In the genomic region with DNA sequence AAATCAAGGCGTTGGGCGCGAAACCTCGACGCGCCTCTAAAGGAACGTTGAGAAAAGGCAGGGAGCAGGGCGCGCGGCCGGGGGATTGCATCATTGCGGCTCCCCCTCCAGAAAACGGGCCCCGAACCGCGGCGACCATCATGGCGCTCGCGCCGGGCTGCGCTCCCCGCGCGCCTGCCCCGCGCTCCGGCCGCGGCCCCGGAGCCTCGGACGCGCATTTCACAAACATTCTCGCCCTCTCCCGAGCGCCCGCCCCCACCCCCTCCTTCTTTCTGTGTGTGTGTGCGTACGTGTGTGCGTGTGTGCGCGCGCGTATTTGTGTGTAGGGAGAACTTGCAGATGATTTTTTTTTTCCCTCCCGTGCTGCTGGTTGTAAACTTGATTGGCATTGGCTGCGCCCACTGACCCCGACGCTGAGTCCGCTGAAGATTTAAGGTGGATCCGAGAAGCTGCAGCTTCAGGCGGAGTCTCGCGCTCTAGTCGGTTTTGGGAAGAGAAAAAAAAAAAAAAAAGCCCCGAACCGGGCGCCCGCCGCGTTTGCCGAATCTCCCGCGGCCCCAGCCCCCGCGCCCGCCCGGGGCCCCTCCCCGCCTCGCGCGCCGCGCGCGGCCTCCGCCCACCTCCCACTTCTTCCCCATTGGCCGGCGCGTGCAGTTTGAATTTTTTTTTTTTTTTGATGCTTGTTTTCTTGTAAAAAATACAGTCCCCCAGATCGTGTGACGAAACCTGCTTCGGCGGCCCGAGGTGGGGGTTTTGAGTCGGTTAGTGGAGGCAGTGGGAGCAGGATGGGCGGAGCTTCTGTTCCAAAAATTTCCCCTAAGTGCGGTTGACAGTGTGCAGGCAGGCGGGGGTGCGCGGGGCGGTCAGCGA, we compare ENCODE assay signal across 8 cellular contexts. TPM values are rescaled to one million over a fixed set of nuclear protein-coding genes. Genes with fewer than 3 reads are reported as not detected.
DNase-seq lines count a peak whose midpoint lies in the region; ATAC-seq and TF ChIP-seq lines count a peak whose summit lies in the region.

No MANE protein-coding gene starts in this region.

- intact Hi-C loops in right lobe of liver (cut with DNase I), result no loop called here

- H3K27ac ChIP-seq in C4-2B (peak overlapping the region; percentile 99), right lobe of liver (peak overlapping the region; percentile 97 to 100 (median 99))

- WGBS in right lobe of liver (ENCODE audit: insufficient coverage, low coverage, low lambda C conversion rate, missing lambda C conversion rate), result 0% methylated on average over 45 of the region's 93 CpGs

- DNase-seq in NCI-H69 (lab: John Stamatoyannopoulos, UW) (peak; percentile 97), dermis blood vessel endothelial cell (peak; percentile 99), right lobe of liver (peak; percentile 93 to 96 (median 96))
- DNase-seq in activated CD4-positive, alpha-beta T cell treated with anti-CD3 and anti-CD28 coated beads, Interleukin-2, amount 50 U/mL, for 4 hours, result peak; percentile 85 to 89
- peak; percentile 94 for DNase-seq in stimulated activated CD4-positive, alpha-beta T cell treated with anti-CD3 and anti-CD28 coated beads, Interleukin-4, amount 100 ng/mL, for 24 hours

- no peaks in the 10 kb centered on the region for H3K27me3 ChIP-seq in right lobe of liver

- H3K4me3 ChIP-seq in right lobe of liver, result peak overlapping the region; percentile 53 to 73 (median 68)

- H3K4me1 ChIP-seq in right lobe of liver, result peaks cover 0 to 28% (median 7%) of the 10 kb centered on the region in 4 donors

- ATAC-seq in GM19372 (IDR thresholded peaks at IDR 0.05; ENCODE audit: low read depth, unreplicated experiment), result peak; percentile 54
- ATAC-seq in HG03521 (IDR thresholded peaks at IDR 0.05; ENCODE audit: unreplicated experiment), result peak; percentile 57
- peak; percentile 64 to 83 (median 79) for ATAC-seq in right lobe of liver

- TF ChIP-seq CTCF in C4-2B (conservative IDR thresholded peaks at IDR 0.05) (no peak), right lobe of liver (IDR thresholded peaks at IDR 0.05) (peak in 1 of 4 donors; percentile 3)

- peak; percentile 91 for TF ChIP-seq POLR2A in right lobe of liver (IDR thresholded peaks at IDR 0.05)

- no peaks in the 10 kb centered on the region for H3K9me3 ChIP-seq in right lobe of liver

- peaks cover 0 to 15% (median 3%) of the 10 kb centered on the region in 4 donors for H3K36me3 ChIP-seq in right lobe of liver

RNA-seq across cellular contexts. Expression of gene CDKN1B, which starts 8.2 kb away (rescaled TPM):
- 67.7 and 75.4 TPM in 2 replicates for total RNA-seq in dermis blood vessel endothelial cell
- 10 to 100 TPM; 18.3 to 28.6 (median 24.5) TPM for total RNA-seq in right lobe of liver

RNA-seq across cellular contexts. Expression of gene GPR19, which starts 29.3 kb away (rescaled TPM):
- total RNA-seq in dermis blood vessel endothelial cell, result 0.17 and 0.84 TPM in 2 replicates
- under 1 TPM in 1 of 6 experiments, not detected in 5; 0.11 TPM for total RNA-seq in right lobe of liver

Comparison
In these comparisons a context has a peak if more than half of its experiments do, and no peak if none do; other contexts are left out.
1. Peak in every context shown above with its lines: DNase-seq, ATAC-seq, H3K4me3 ChIP-seq and H3K27ac ChIP-seq.